29 cellular contexts compared by ENCODE assay signal in genomic region chr11:133693110-133693509, GRCh38.
"Had no signal": no experiment of that assay in that cellular context is flagged by ENCODE, and none has a peak within 500 bp of the region (broad histone marks: within the 10 kb centered on the region; RNA-seq: fewer than 3 reads in every experiment).

No MANE protein-coding gene starts in this region.

- H3K4me1 Mint-ChIP-seq: activated CD4-positive, alpha-beta memory T cell treated with anti-CD3 and anti-CD28 coated beads, Interleukin-2, amount 10 ng/mL, durations not matched to agents 7 days and 5 days; activated naive CD4-positive, alpha-beta T cell treated with anti-CD3 and anti-CD28 coated beads, Interleukin-2, amount 50 U/mL, for 24 hours; activated naive CD8-positive, alpha-beta T cell treated with anti-CD3 and anti-CD28 coated beads, Interleukin-2, amount 10 ng/mL, durations not matched to agents 7 days and 5 days had no signal

- DNase-seq: activated CD4-positive, alpha-beta memory T cell treated with anti-CD3 and anti-CD28 coated beads, Interleukin-2, amount 10 ng/mL, durations not matched to agents 7 days and 5 days; activated CD4-positive, alpha-beta T cell treated with anti-CD3 and anti-CD28 coated beads for 1 hour; activated CD4-positive, alpha-beta T cell treated with anti-CD3 and anti-CD28 coated beads for 48 hours; activated CD4-positive, CD25-positive, alpha-beta regulatory T cell; activated gamma-delta T cell; activated naive CD4-positive, alpha-beta T cell treated with Interleukin-2 at 50 U/mL for 16 hours; activated naive CD8-positive, alpha-beta T cell treated with anti-CD3 and anti-CD28 coated beads, Interleukin-2, amount 10 ng/mL, durations not matched to agents 7 days and 5 days; activated T-cell treated with anti-CD3 and anti-CD28 coated beads, Interleukin-2, amount 50 U/mL, for 24 hours; NCI-H1092 treated with DMSO at 0.1 percent for 48 hours; NCI-H1417; NCI-H146; NCI-H187; NCI-H2029 treated with DMSO at 0.1 percent for 48 hours; NCI-H2107; NCI-H2171; NCI-H510A; NCI-H526; NCI-H748 treated with DMSO at 0.1 percent for 48 hours; NK-92 treated with Interleukin-12 subunit alpha and Interleukin-12 subunit beta, amount 100 ng/mL, for 24 hours; PC-9; SHP77; SJCRH30; T1000; WERI-Rb-1 had no signal

- H2AFZ ChIP-seq: PC-9 had no signal

- H3K4me3 ChIP-seq: ascending aorta, PC-9, SJCRH30, SK-N-MC had no signal

- H3K4me1 ChIP-seq: ascending aorta, SJCRH30 had no signal

- H3K4me2 ChIP-seq: PC-9 had no signal

- H3K36me3 Mint-ChIP-seq: activated naive CD4-positive, alpha-beta T cell treated with anti-CD3 and anti-CD28 coated beads, Interleukin-2, amount 50 U/mL, for 24 hours; activated naive CD8-positive, alpha-beta T cell treated with anti-CD3 and anti-CD28 coated beads, Interleukin-2, amount 10 ng/mL, durations not matched to agents 7 days and 5 days had no signal

- H3K27me3 Mint-ChIP-seq: activated CD4-positive, alpha-beta memory T cell treated with anti-CD3 and anti-CD28 coated beads, Interleukin-2, amount 10 ng/mL, durations not matched to agents 7 days and 5 days; activated T-cell treated with anti-CD3 and anti-CD28 coated beads, Interleukin-2, amount 50 U/mL, for 24 hours had no signal

- H3K9me3 ChIP-seq: ascending aorta, SJCRH30 had no signal

- H3K36me3 ChIP-seq: ascending aorta, SJCRH30, WERI-Rb-1 had no signal

- H3K27ac ChIP-seq: ascending aorta, PC-9, RWPE1, SJCRH30, SK-N-MC, WERI-Rb-1 had no signal

- H3K27me3 ChIP-seq: ascending aorta, SJCRH30 had no signal

- H3K4me3 Mint-ChIP-seq: activated CD4-positive, alpha-beta memory T cell treated with anti-CD3 and anti-CD28 coated beads, Interleukin-2, amount 10 ng/mL, durations not matched to agents 7 days and 5 days; activated naive CD4-positive, alpha-beta T cell treated with anti-CD3 and anti-CD28 coated beads, Interleukin-2, amount 50 U/mL, for 24 hours; activated naive CD8-positive, alpha-beta T cell treated with anti-CD3 and anti-CD28 coated beads, Interleukin-2, amount 10 ng/mL, durations not matched to agents 7 days and 5 days; activated T-cell treated with anti-CD3 and anti-CD28 coated beads, Interleukin-2, amount 50 U/mL, for 24 hours had no signal

- H3K9me3 Mint-ChIP-seq: activated CD4-positive, alpha-beta memory T cell treated with anti-CD3 and anti-CD28 coated beads, Interleukin-2, amount 10 ng/mL, durations not matched to agents 7 days and 5 days; activated naive CD4-positive, alpha-beta T cell treated with anti-CD3 and anti-CD28 coated beads, Interleukin-2, amount 50 U/mL, for 24 hours; activated naive CD8-positive, alpha-beta T cell treated with anti-CD3 and anti-CD28 coated beads, Interleukin-2, amount 10 ng/mL, durations not matched to agents 7 days and 5 days; activated T-cell treated with anti-CD3 and anti-CD28 coated beads, Interleukin-2, amount 50 U/mL, for 24 hours; activated T-helper 2 cell treated with anti-CD3 and anti-CD28 coated beads, Interferon-gamma antibody, Interleukin-2, Interleukin-4, amounts not matched to agents 10 μg/mL and 5 μg/mL and 100 μg/mL, durations not matched to agents 14 hours and 24 hours and 36 hours had no signal

- H3K27ac Mint-ChIP-seq: activated CD4-positive, alpha-beta memory T cell treated with anti-CD3 and anti-CD28 coated beads, Interleukin-2, amount 10 ng/mL, durations not matched to agents 7 days and 5 days; activated naive CD4-positive, alpha-beta T cell treated with anti-CD3 and anti-CD28 coated beads, Interleukin-2, amount 50 U/mL, for 24 hours; activated naive CD8-positive, alpha-beta T cell treated with anti-CD3 and anti-CD28 coated beads, Interleukin-2, amount 10 ng/mL, durations not matched to agents 7 days and 5 days; activated T-cell treated with anti-CD3 and anti-CD28 coated beads, Interleukin-2, amount 50 U/mL, for 24 hours; activated T-helper 2 cell treated with anti-CD3 and anti-CD28 coated beads, Interferon-gamma antibody, Interleukin-2, Interleukin-4, amounts not matched to agents 10 μg/mL and 5 μg/mL and 100 μg/mL, durations not matched to agents 14 hours and 24 hours and 36 hours had no signal
